ENCODE assay signal across 37 cellular contexts in the genomic region with DNA sequence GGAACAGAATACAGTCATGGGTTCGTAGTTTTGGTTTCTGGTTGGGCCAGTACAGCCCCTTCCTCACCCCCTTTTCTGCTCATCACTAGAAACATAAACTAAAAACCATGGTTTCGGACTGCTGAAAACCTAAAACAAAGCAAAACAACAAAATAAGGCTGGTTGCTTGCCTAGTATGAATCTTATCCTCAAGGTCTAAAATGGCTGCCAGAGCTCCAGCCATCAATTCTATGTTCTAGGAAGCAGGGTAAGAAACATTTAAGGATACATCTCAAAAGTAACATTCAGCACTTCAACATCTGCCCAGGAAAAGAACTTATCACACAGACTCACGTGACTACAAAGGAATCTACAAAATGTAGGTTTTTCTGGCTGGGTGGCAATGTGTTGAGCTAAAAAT.
"Had no signal": no experiment of that assay in that cellular context is flagged by ENCODE, and none has a peak within 500 bp of the region (broad histone marks: within the 10 kb centered on the region; RNA-seq: fewer than 3 reads in every experiment).

No MANE protein-coding gene starts in this region.

- H3K9me3 ChIP-seq: ascending aorta had no signal

- H3K27ac Mint-ChIP-seq: activated B cell treated with CpG ODN at 0.5 μM for 24 hours; activated CD4-positive, alpha-beta memory T cell treated with anti-CD3 and anti-CD28 coated beads for 36 hours; activated CD4-positive, alpha-beta T cell treated with anti-CD3 and anti-CD28 coated beads, Interleukin-2, amount 10 ng/mL, durations not matched to agents 24 days and 14 days; activated CD8-positive, alpha-beta T cell treated with anti-CD3 and anti-CD28 coated beads for 36 hours; activated naive CD4-positive, alpha-beta T cell treated with anti-CD3 and anti-CD28 coated beads, Interleukin-2, amount 10 ng/mL, durations not matched to agents 7 days and 5 days; activated naive CD4-positive, alpha-beta T cell treated with anti-CD3 and anti-CD28 coated beads, Interleukin-2, amount 50 U/mL, for 24 hours; activated naive CD8-positive, alpha-beta T cell; activated naive CD8-positive, alpha-beta T cell treated with anti-CD3 and anti-CD28 coated beads, Interleukin-2, amount 10 ng/mL, durations not matched to agents 7 days and 5 days; activated naive CD8-positive, alpha-beta T cell treated with anti-CD3 and anti-CD28 coated beads, Interleukin-2, amount 50 U/mL, for 24 hours; activated T-helper 2 cell treated with anti-CD3 and anti-CD28 coated beads, Interferon-gamma antibody, Interleukin-2, Interleukin-4, amounts not matched to agents 10 μg/mL and 5 μg/mL and 100 μg/mL, durations not matched to agents 14 hours and 24 hours and 36 hours; brain; T-helper 1 cell treated with Interleukin-12 subunit alpha and Interleukin-12 subunit beta and Interleukin-4 antibody, amounts not matched to agents 30 μg/mL and 1 μg/mL, for 36 hours; T-helper 2 cell treated with Interferon-gamma antibody and Interleukin-4, amounts not matched to agents 5 μg/mL and 100 μg/mL, for 36 hours had no signal

- H3K4me3 ChIP-seq: ascending aorta, cardiac muscle cell had no signal

- ATAC-seq: activated CD8-positive, alpha-beta T cell treated with anti-CD3 and anti-CD28 coated beads for 36 hours; activated naive CD8-positive, alpha-beta T cell treated with anti-CD3 and anti-CD28 coated beads, Interleukin-2, amount 50 U/mL, for 24 hours had no signal

- FAIRE-seq: bronchial epithelial cell, TTC549 had no signal

- H3K4me1 Mint-ChIP-seq: activated CD4-positive, alpha-beta T cell treated with anti-CD3 and anti-CD28 coated beads, Interleukin-2, amount 10 ng/mL, durations not matched to agents 24 days and 14 days; activated naive CD4-positive, alpha-beta T cell treated with anti-CD3 and anti-CD28 coated beads, Interleukin-2, amount 10 ng/mL, durations not matched to agents 7 days and 5 days; brain had no signal

- H3K4me3 Mint-ChIP-seq: activated B cell treated with CpG ODN at 0.5 μM for 24 hours; activated CD4-positive, alpha-beta memory T cell treated with anti-CD3 and anti-CD28 coated beads for 36 hours; activated CD4-positive, alpha-beta T cell treated with anti-CD3 and anti-CD28 coated beads, Interleukin-2, amount 10 ng/mL, durations not matched to agents 24 days and 14 days; activated CD8-positive, alpha-beta T cell treated with anti-CD3 and anti-CD28 coated beads for 36 hours; activated naive CD4-positive, alpha-beta T cell treated with anti-CD3 and anti-CD28 coated beads, Interleukin-2, amount 10 ng/mL, durations not matched to agents 7 days and 5 days; activated naive CD4-positive, alpha-beta T cell treated with anti-CD3 and anti-CD28 coated beads, Interleukin-2, amount 50 U/mL, for 24 hours; activated naive CD8-positive, alpha-beta T cell; activated naive CD8-positive, alpha-beta T cell treated with anti-CD3 and anti-CD28 coated beads, Interleukin-2, amount 10 ng/mL, durations not matched to agents 7 days and 5 days; activated naive CD8-positive, alpha-beta T cell treated with anti-CD3 and anti-CD28 coated beads, Interleukin-2, amount 50 U/mL, for 24 hours; brain; central memory CD8-positive, alpha-beta T cell; T-helper 1 cell treated with Interleukin-12 subunit alpha and Interleukin-12 subunit beta and Interleukin-4 antibody, amounts not matched to agents 30 μg/mL and 1 μg/mL, for 36 hours; T-helper 2 cell treated with Interferon-gamma antibody and Interleukin-4, amounts not matched to agents 5 μg/mL and 100 μg/mL, for 36 hours had no signal

- H3K27me3 Mint-ChIP-seq: activated B cell treated with CpG ODN at 0.5 μM for 24 hours; activated CD4-positive, alpha-beta memory T cell treated with anti-CD3 and anti-CD28 coated beads for 36 hours; activated CD8-positive, alpha-beta T cell treated with anti-CD3 and anti-CD28 coated beads for 36 hours; activated naive CD4-positive, alpha-beta T cell treated with anti-CD3 and anti-CD28 coated beads, Interleukin-2, amount 10 ng/mL, durations not matched to agents 7 days and 5 days; activated naive CD4-positive, alpha-beta T cell treated with anti-CD3 and anti-CD28 coated beads, Interleukin-2, amount 50 U/mL, for 24 hours; activated naive CD8-positive, alpha-beta T cell; activated naive CD8-positive, alpha-beta T cell treated with anti-CD3 and anti-CD28 coated beads, Interleukin-2, amount 10 ng/mL, durations not matched to agents 7 days and 5 days; activated naive CD8-positive, alpha-beta T cell treated with anti-CD3 and anti-CD28 coated beads, Interleukin-2, amount 50 U/mL, for 24 hours; brain; central memory CD8-positive, alpha-beta T cell had no signal

- DNase-seq: activated B cell treated with CpG ODN at 0.5 μM for 24 hours; activated CD4-positive, alpha-beta memory T cell treated with anti-CD3 and anti-CD28 coated beads for 36 hours; activated CD4-positive, alpha-beta T cell treated with anti-CD3 and anti-CD28 coated beads for 4 hours; activated CD4-positive, alpha-beta T cell treated with anti-CD3 and anti-CD28 coated beads, Interleukin-2, amount 10 ng/mL, durations not matched to agents 24 days and 14 days; activated CD4-positive, alpha-beta T cell treated with anti-CD3 and anti-CD28 coated beads, Interleukin-2, amount 50 U/mL, for 1 hour; activated CD4-positive, alpha-beta T cell treated with anti-CD3 and anti-CD28 coated beads, Interleukin-2, amount 50 U/mL, for 4 hours; activated CD4-positive, CD25-positive, alpha-beta regulatory T cell treated with anti-CD3 and anti-CD28 coated beads, Interleukin-2, amount 50 U/mL, for 72 hours; activated CD8-positive, alpha-beta memory T cell treated with anti-CD3 and anti-CD28 coated beads, Interleukin-2, amount 50 U/mL, for 4 hours; activated CD8-positive, alpha-beta T cell treated with anti-CD3 and anti-CD28 coated beads for 36 hours; activated effector memory CD4-positive, alpha-beta T cell treated with Interleukin-2 at 50 U/mL for 16 hours; activated gamma-delta T cell; activated naive CD4-positive, alpha-beta T cell treated with anti-CD3 and anti-CD28 coated beads, Interleukin-2, amount 10 ng/mL, durations not matched to agents 7 days and 5 days; activated naive CD4-positive, alpha-beta T cell treated with Interleukin-2 at 50 U/mL for 16 hours; activated naive CD8-positive, alpha-beta T cell treated with anti-CD3 and anti-CD28 coated beads, Interleukin-2, amount 10 ng/mL, durations not matched to agents 7 days and 5 days; activated naive CD8-positive, alpha-beta T cell treated with anti-CD3 and anti-CD28 coated beads, Interleukin-2, amount 50 U/mL, for 24 hours; activated T-cell treated with anti-CD3 and anti-CD28 coated beads for 4 hours; activated T-cell treated with anti-CD3 and anti-CD28 coated beads, Interleukin-2, amount 50 U/mL, for 1 hour; activated T-cell treated with anti-CD3 and anti-CD28 coated beads, Interleukin-2, amount 50 U/mL, for 48 hours; amygdala; anterior cingulate cortex; caudate nucleus; cerebellar nuclear complex; T-helper 1 cell; T-helper 2 cell; T-helper 9 cell had no signal

- H3K9me3 Mint-ChIP-seq: activated CD8-positive, alpha-beta T cell treated with anti-CD3 and anti-CD28 coated beads for 36 hours; activated naive CD4-positive, alpha-beta T cell treated with anti-CD3 and anti-CD28 coated beads, Interleukin-2, amount 50 U/mL, for 24 hours; central memory CD8-positive, alpha-beta T cell had no signal

- H3K27me3 ChIP-seq: ascending aorta, cardiac muscle cell had no signal

- H3K27ac ChIP-seq: ascending aorta, VCaP had no signal

- H3K4me1 ChIP-seq: ascending aorta had no signal

- H3K36me3 ChIP-seq: ascending aorta, cardiac muscle cell had no signal
